8 cellular contexts compared by ENCODE assay signal in the genomic region with DNA sequence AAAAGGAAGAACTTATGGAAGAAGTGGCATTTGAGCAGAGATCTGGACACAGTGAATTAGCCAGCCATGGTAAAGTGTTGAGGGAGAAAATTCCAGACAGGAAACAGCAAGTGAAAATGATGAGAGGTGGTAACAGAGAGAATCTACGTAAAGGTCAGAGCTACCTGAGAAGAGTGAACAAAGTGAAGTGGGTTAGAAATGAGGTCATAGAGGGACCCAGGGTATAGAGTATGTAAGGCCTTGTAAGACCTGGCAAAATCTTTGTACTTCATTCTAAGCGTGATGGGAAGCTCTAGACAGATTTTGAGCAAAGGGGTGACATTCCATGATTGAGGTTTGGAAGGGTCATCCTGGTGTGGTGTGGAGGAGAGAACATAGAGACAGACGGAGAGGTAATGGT.
"Had no signal": no experiment of that assay in that cellular context is flagged by ENCODE, and none has a peak within 500 bp of the region (broad histone marks: within the 10 kb centered on the region; RNA-seq: fewer than 3 reads in every experiment).

No MANE protein-coding gene starts in this region.

- H3K27me3 Mint-ChIP-seq: IgD-negative memory B cell had no signal

- H3K4me3 Mint-ChIP-seq: HFFc6, IgD-negative memory B cell had no signal

- ATAC-seq: HCT116, HepG2 had no signal

- H3K27ac Mint-ChIP-seq: HFFc6 had no signal

- DNase-seq: GM23248, GOT3, H7, HFFc6, KBM-7 had no signal
